10 cellular contexts compared by ENCODE assay signal in genomic region chr1:221794079-221794670, GRCh38. TPM values are rescaled to one million over a fixed set of nuclear protein-coding genes. Genes with fewer than 3 reads are reported as not detected.
DNase-seq lines count a peak whose midpoint lies in the region; ATAC-seq, FAIRE-seq and TF ChIP-seq lines count a peak whose summit lies in the region.
"Had no signal": no experiment of that assay in that cellular context is flagged by ENCODE, and none has a peak within 500 bp of the region (broad histone marks: within the 10 kb centered on the region; RNA-seq: fewer than 3 reads in every experiment).

No MANE protein-coding gene starts in this region.

- peak; percentile 68 to 76 for ATAC-seq in CD4-positive, CD25-positive, alpha-beta regulatory T cell (ENCODE audit: low read depth in 2 of 2)
- ATAC-seq in GM19025 (IDR thresholded peaks at IDR 0.05; ENCODE audit: low read depth, unreplicated experiment) (peak; percentile 72), HG03097 (IDR thresholded peaks at IDR 0.05; ENCODE audit: low FRiP score, unreplicated experiment) (peak; percentile 60)
- peak; percentile 56 for ATAC-seq in activated naive CD8-positive, alpha-beta T cell treated with anti-CD3 and anti-CD28 coated beads, Interleukin-2, amount 10 ng/mL, durations not matched to agents 7 days and 5 days (ENCODE audit: low read depth)

- H3K4me1 Mint-ChIP-seq in CD4-positive, CD25-positive, alpha-beta regulatory T cell, result peaks cover 0 to 12% (median 4%) of the 10 kb centered on the region in 4 donors
- peaks cover 25% of the 10 kb centered on the region for H3K4me1 Mint-ChIP-seq in activated naive CD8-positive, alpha-beta T cell treated with anti-CD3 and anti-CD28 coated beads, Interleukin-2, amount 10 ng/mL, durations not matched to agents 7 days and 5 days
- peaks cover 18% of the 10 kb centered on the region for H3K4me1 Mint-ChIP-seq in Calu3 (ENCODE audit: low read depth, unreplicated experiment)

- FAIRE-seq in frontal cortex (lab: Jason Lieb, UNC), result no peak
- FAIRE-seq: H1 had no signal

- H3K9me3 Mint-ChIP-seq in CD4-positive, CD25-positive, alpha-beta regulatory T cell, result peaks cover 0 to 4% (median 0%) of the 10 kb centered on the region in 7 donors
- H3K9me3 Mint-ChIP-seq in activated naive CD8-positive, alpha-beta T cell treated with anti-CD3 and anti-CD28 coated beads, Interleukin-2, amount 10 ng/mL, durations not matched to agents 7 days and 5 days, result peaks cover 6% of the 10 kb centered on the region
- H3K9me3 Mint-ChIP-seq in Calu3 (ENCODE audit: low read depth, unreplicated experiment), result peaks cover under 1% of the 10 kb centered on the region

- CTCF ChIA-PET in Calu3 (lab: Charles Lee), result no interaction called here

- H3K36me3 Mint-ChIP-seq in CD4-positive, CD25-positive, alpha-beta regulatory T cell, result no peaks in the 10 kb centered on the region
- peaks cover 13% of the 10 kb centered on the region for H3K36me3 Mint-ChIP-seq in activated naive CD8-positive, alpha-beta T cell treated with anti-CD3 and anti-CD28 coated beads, Interleukin-2, amount 10 ng/mL, durations not matched to agents 7 days and 5 days
- H3K36me3 Mint-ChIP-seq in Calu3 (ENCODE audit: insufficient read depth, unreplicated experiment), result no peaks in the 10 kb centered on the region

- intact Hi-C loops in Calu3 (cut with micrococcal nuclease; ENCODE audit: unreplicated experiment), result no loop called here

- no peak overlapping the region for H3K4me3 ChIP-seq in CD4-positive, CD25-positive, alpha-beta regulatory T cell (ENCODE audit: low read depth, low read length)
- H3K4me3 ChIP-seq: ovary had no signal

- DNase-seq in CD4-positive, CD25-positive, alpha-beta regulatory T cell, result peak in 1 of 3 donors; percentile 37
- DNase-seq in activated naive CD8-positive, alpha-beta T cell treated with anti-CD3 and anti-CD28 coated beads, Interleukin-2, amount 10 ng/mL, durations not matched to agents 7 days and 5 days, result no peak
- DNase-seq in frontal cortex (ENCODE audit: low spot score in 2 of 2) (no peak), T-helper 9 cell (no peak), activated gamma-delta T cell (lab: John Stamatoyannopoulos, UW) (no peak), Calu3 (no peak)
- DNase-seq: ovary had no signal

- no peak for TF ChIP-seq CTCF in Calu3 (IDR thresholded peaks at IDR 0.05; ENCODE audit: unreplicated experiment)

- no peak overlapping the region for H3K4me3 Mint-ChIP-seq in CD4-positive, CD25-positive, alpha-beta regulatory T cell
- peak overlapping the region; percentile 12 for H3K4me3 Mint-ChIP-seq in activated naive CD8-positive, alpha-beta T cell treated with anti-CD3 and anti-CD28 coated beads, Interleukin-2, amount 10 ng/mL, durations not matched to agents 7 days and 5 days
- no peak overlapping the region for H3K4me3 Mint-ChIP-seq in Calu3 (ENCODE audit: low read depth, unreplicated experiment)

- H3K4me1 ChIP-seq in CD4-positive, CD25-positive, alpha-beta regulatory T cell (ENCODE audit: control insufficient read depth, insufficient read depth, low read length, poor library complexity, severe bottlenecking), result no peaks in the 10 kb centered on the region

- H3K36me3 ChIP-seq in CD4-positive, CD25-positive, alpha-beta regulatory T cell (ENCODE audit: control insufficient read depth, insufficient read depth, low read length), result no peaks in the 10 kb centered on the region
- H3K36me3 ChIP-seq: ovary had no signal

- POLR2A ChIA-PET in activated naive CD8-positive, alpha-beta T cell treated with anti-CD3 and anti-CD28 coated beads, Interleukin-2, amount 10 ng/mL, durations not matched to agents 7 days and 5 days (lab: Charles Lee), result interaction anchor here (1.0 kb wide), 1 partner anchor 51 kb away, joined by 3 read pairs; no protein-coding TSS in a partner anchor

- H3K27ac ChIP-seq in CD4-positive, CD25-positive, alpha-beta regulatory T cell (ENCODE audit: insufficient read depth, low read length, poor library complexity, severe bottlenecking), result no peak overlapping the region
- H3K27ac ChIP-seq: ovary had no signal

- no peaks in the 10 kb centered on the region for H3K9me3 ChIP-seq in CD4-positive, CD25-positive, alpha-beta regulatory T cell (ENCODE audit: control insufficient read depth in 2 of 2, low read length in 2 of 2)
- H3K9me3 ChIP-seq: ovary had no signal

- H3K27ac Mint-ChIP-seq in CD4-positive, CD25-positive, alpha-beta regulatory T cell, result peak overlapping the region in 2 of 3 donors; percentile 21 to 69
- H3K27ac Mint-ChIP-seq in activated naive CD8-positive, alpha-beta T cell treated with anti-CD3 and anti-CD28 coated beads, Interleukin-2, amount 10 ng/mL, durations not matched to agents 7 days and 5 days, result peak overlapping the region; percentile 59
- no peak overlapping the region for H3K27ac Mint-ChIP-seq in Calu3 (ENCODE audit: unreplicated experiment)

- H3K27me3 Mint-ChIP-seq in CD4-positive, CD25-positive, alpha-beta regulatory T cell, result no peaks in the 10 kb centered on the region
- H3K27me3 Mint-ChIP-seq in activated naive CD8-positive, alpha-beta T cell treated with anti-CD3 and anti-CD28 coated beads, Interleukin-2, amount 10 ng/mL, durations not matched to agents 7 days and 5 days, result no peaks in the 10 kb centered on the region
- no peaks in the 10 kb centered on the region for H3K27me3 Mint-ChIP-seq in Calu3 (ENCODE audit: unreplicated experiment)

- no TSS peak for BruUV-seq in Calu3 (replicated peaks; lab: Mats Ljungman, UMichigan)

- no peaks in the 10 kb centered on the region for H3K27me3 ChIP-seq in CD4-positive, CD25-positive, alpha-beta regulatory T cell (ENCODE audit: control insufficient read depth, insufficient read depth, low read length)
- H3K27me3 ChIP-seq: ovary had no signal

RNA-seq across cellular contexts. Expression of gene DUSP10, which starts 52.3 kb away (rescaled TPM):
- total RNA-seq in CD4-positive, CD25-positive, alpha-beta regulatory T cell, result 251 TPM
- polyA plus RNA-seq in CD4-positive, CD25-positive, alpha-beta regulatory T cell, result 10 to 100 TPM; 30.7 to 42.4 (median 36.1) TPM
- total RNA-seq in activated naive CD8-positive, alpha-beta T cell treated with anti-CD3 and anti-CD28 coated beads, Interleukin-2, amount 10 ng/mL, durations not matched to agents 7 days and 5 days, result 10 to 100 TPM; 14.8 to 15.7 TPM
- 6.9 TPM for total RNA-seq in frontal cortex
- 55.1 and 58.2 TPM in 2 replicates for total RNA-seq in Calu3 (2022)
